ENCODE assay signal across 16 cellular contexts in the genomic region with DNA sequence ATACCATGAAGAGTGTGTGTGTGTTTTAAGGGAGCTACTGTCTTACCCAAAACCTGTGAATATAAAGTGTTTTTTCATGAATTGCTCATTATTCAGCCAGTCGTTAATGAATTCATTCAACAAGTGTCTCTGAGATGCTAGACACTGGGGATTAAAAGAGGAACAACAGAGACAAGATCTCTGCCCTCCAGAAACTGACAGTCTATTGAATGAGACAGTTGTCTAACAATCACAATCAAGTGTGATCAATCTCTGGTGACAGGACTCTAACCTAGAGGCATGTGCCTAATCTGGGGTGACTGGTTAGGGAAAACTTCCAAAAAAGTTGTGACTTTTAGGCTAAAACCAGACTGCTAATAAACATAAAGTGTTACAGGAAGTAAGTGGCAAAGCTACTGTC.
"Had no signal": no experiment of that assay in that cellular context is flagged by ENCODE, and none has a peak within 500 bp of the region (broad histone marks: within the 10 kb centered on the region; RNA-seq: fewer than 3 reads in every experiment).

No MANE protein-coding gene starts in this region.

- H3K9me3 ChIP-seq: ascending aorta, thyroid gland had no signal

- H3K4me3 ChIP-seq: ascending aorta, coronary artery, spleen, thyroid gland had no signal

- DNase-seq: activated CD4-positive, alpha-beta T cell treated with anti-CD3 and anti-CD28 coated beads, Interleukin-2, amount 50 U/mL, for 1 hour; activated CD4-positive, CD25-positive, alpha-beta regulatory T cell treated with anti-CD3 and anti-CD28 coated beads, Interleukin-2, amount 50 U/mL, for 72 hours; activated CD8-positive, alpha-beta memory T cell treated with anti-CD3 and anti-CD28 coated beads, Interleukin-2, amount 50 U/mL, for 4 hours; activated effector memory CD4-positive, alpha-beta T cell treated with anti-CD3 and anti-CD28 coated beads, Interleukin-2, amount 50 U/mL, for 16 hours; activated naive CD4-positive, alpha-beta T cell treated with anti-CD3 and anti-CD28 coated beads, Interleukin-2, amount 50 U/mL, for 16 hours; activated T-cell treated with anti-CD3 and anti-CD28 coated beads, Interleukin-2, amount 50 U/mL, for 48 hours; erythroblast; kidney; nephron progenitor cell; nucleus accumbens; stimulated activated naive CD4-positive, alpha-beta T cell treated with Interleukin-2 at 50 U/mL for 16 hours; thyroid gland had no signal

- H3K27ac Mint-ChIP-seq: nephron progenitor cell had no signal

- ATAC-seq: left lobe of liver had no signal

- H3K27ac ChIP-seq: ascending aorta, coronary artery, spleen, thyroid gland had no signal

- H3K4me1 ChIP-seq: ascending aorta, spleen, thyroid gland had no signal

- H3K36me3 ChIP-seq: ascending aorta, spleen, thyroid gland had no signal

- H3K27me3 ChIP-seq: ascending aorta, spleen, thyroid gland had no signal

- H3K4me3 Mint-ChIP-seq: nephron progenitor cell had no signal
